In genomic region chr5:157913575-157913974, GRCh38 we compare ENCODE assay signal across 20 cellular contexts. TPM values are rescaled to one million over a fixed set of nuclear protein-coding genes. Genes with fewer than 3 reads are reported as not detected.
DNase-seq lines count a peak whose midpoint lies in the region; ATAC-seq and FAIRE-seq lines count a peak whose summit lies in the region.
"Had no signal": no experiment of that assay in that cellular context is flagged by ENCODE, and none has a peak within 500 bp of the region (broad histone marks: within the 10 kb centered on the region; RNA-seq: fewer than 3 reads in every experiment).

No MANE protein-coding gene starts in this region.

- no peaks in the 10 kb centered on the region for H3K36me3 Mint-ChIP-seq in T-helper 2 cell treated with Interferon-gamma antibody and Interleukin-4, amounts not matched to agents 5 μg/mL and 100 μg/mL, for 36 hours (ENCODE audit: low read depth)
- H3K36me3 Mint-ChIP-seq: stimulated activated effector memory CD8-positive, alpha-beta T cell treated with anti-CD3 and anti-CD28 coated beads, Interleukin-12 subunit alpha, Interleukin-12 subunit beta, amount 100 ng/mL, for 72 hours had no signal

- no peak overlapping the region for H3K4me3 Mint-ChIP-seq in T-helper 2 cell treated with Interferon-gamma antibody and Interleukin-4, amounts not matched to agents 5 μg/mL and 100 μg/mL, for 36 hours
- H3K4me3 Mint-ChIP-seq: activated CD8-positive, alpha-beta T cell treated with anti-CD3 and anti-CD28 coated beads, Interleukin-2, amount 10 ng/mL, durations not matched to agents 7 days and 5 days; stimulated activated effector memory CD8-positive, alpha-beta T cell treated with anti-CD3 and anti-CD28 coated beads, Interleukin-12 subunit alpha, Interleukin-12 subunit beta, amount 100 ng/mL, for 72 hours had no signal

- H3K27me3 Mint-ChIP-seq in T-helper 2 cell treated with Interferon-gamma antibody and Interleukin-4, amounts not matched to agents 5 μg/mL and 100 μg/mL, for 36 hours (ENCODE audit: low read depth): peaks cover 8% of the 10 kb centered on the region
- H3K27me3 Mint-ChIP-seq: IgD-negative memory B cell had no signal

- no peaks in the 10 kb centered on the region for H3K27me3 ChIP-seq in esophagus (ENCODE audit: control insufficient read depth in 1 of 2, insufficient read depth in 2 of 2, low read length in 2 of 2)
- H3K27me3 ChIP-seq in small intestine (ENCODE audit: control insufficient read depth in 2 of 2, insufficient read depth in 2 of 2, low read length in 2 of 2): no peaks in the 10 kb centered on the region
- H3K27me3 ChIP-seq: right atrium auricular region had no signal

- ATAC-seq in HG03045 (IDR thresholded peaks at IDR 0.05; ENCODE audit: unreplicated experiment) (no peak), HG02973 (IDR thresholded peaks at IDR 0.05; ENCODE audit: unreplicated experiment) (no peak)
- ATAC-seq: activated CD8-positive, alpha-beta T cell treated with anti-CD3 and anti-CD28 coated beads, Interleukin-2, amount 10 ng/mL, durations not matched to agents 7 days and 5 days; stimulated activated effector memory CD8-positive, alpha-beta T cell treated with anti-CD3 and anti-CD28 coated beads, Interleukin-12 subunit alpha, Interleukin-12 subunit beta, amount 100 ng/mL, for 72 hours had no signal

- H3K9me3 Mint-ChIP-seq in T-helper 2 cell treated with Interferon-gamma antibody and Interleukin-4, amounts not matched to agents 5 μg/mL and 100 μg/mL, for 36 hours: no peaks in the 10 kb centered on the region
- H3K9me3 Mint-ChIP-seq: IgD-negative memory B cell; stimulated activated effector memory CD8-positive, alpha-beta T cell treated with anti-CD3 and anti-CD28 coated beads, Interleukin-12 subunit alpha, Interleukin-12 subunit beta, amount 100 ng/mL, for 72 hours had no signal

- H3K36me3 ChIP-seq in esophagus (ENCODE audit: control insufficient read depth in 2 of 2, insufficient read depth in 2 of 2, low read length in 1 of 2) (no peaks in the 10 kb centered on the region), small intestine (ENCODE audit: control insufficient read depth in 2 of 2, insufficient read depth in 2 of 2, low read length in 2 of 2) (no peaks in the 10 kb centered on the region)
- H3K36me3 ChIP-seq: right atrium auricular region had no signal

- peaks cover 4 to 5% of the 10 kb centered on the region in 2 donors for H3K4me1 ChIP-seq in esophagus (ENCODE audit: control insufficient read depth in 2 of 2, insufficient read depth in 2 of 2, low read length in 1 of 2)
- H3K4me1 ChIP-seq in small intestine (ENCODE audit: control insufficient read depth in 2 of 2, insufficient read depth in 1 of 2, low read depth in 1 of 2, low read length in 1 of 2): peaks cover 10 to 16% of the 10 kb centered on the region in 2 donors

- H3K4me3 ChIP-seq in esophagus (ENCODE audit: low read depth in 1 of 2, low read length in 2 of 2) (no peak overlapping the region), small intestine (ENCODE audit: low read depth in 1 of 2, low read length in 2 of 2) (no peak overlapping the region)
- H3K4me3 ChIP-seq: right atrium auricular region had no signal

- H3K27ac ChIP-seq in esophagus (ENCODE audit: low read depth in 2 of 2, low read length in 1 of 2) (peak overlapping the region; percentile 86 to 88), small intestine (ENCODE audit: low read depth in 1 of 2, low read length in 1 of 2) (peak overlapping the region in 1 of 2 donors; percentile 57)
- H3K27ac ChIP-seq: right atrium auricular region had no signal

- DNase-seq in NCI-H1092 (lab: John Stamatoyannopoulos, UW) (peak; percentile 62), NCI-H69 (lab: John Stamatoyannopoulos, UW) (peak; percentile 97), small intestine (peak; percentile 13), NK-92 (lab: John Stamatoyannopoulos, UW; ENCODE audit: unreplicated experiment) (no peak)
- no peak for DNase-seq in T-helper 2 cell treated with Interferon-gamma antibody and Interleukin-4, amounts not matched to agents 5 μg/mL and 100 μg/mL, for 36 hours (ENCODE audit: low spot score)
- DNase-seq: activated CD8-positive, alpha-beta T cell treated with anti-CD3 and anti-CD28 coated beads, Interleukin-2, amount 10 ng/mL, durations not matched to agents 7 days and 5 days; activated effector memory CD4-positive, alpha-beta T cell treated with anti-CD3 and anti-CD28 coated beads, Interleukin-2, amount 50 U/mL, for 16 hours; C1 segment of cervical spinal cord; effector CD4-positive, alpha-beta T cell; kidney glomerular epithelial cell; NCI-H187 treated with DMSO at 0.1 percent for 48 hours; stimulated activated CD4-positive, alpha-beta T cell treated with anti-CD3 and anti-CD28 coated beads, Interleukin-4, amount 100 ng/mL, for 24 hours had no signal

- H3K27ac Mint-ChIP-seq in T-helper 2 cell treated with Interferon-gamma antibody and Interleukin-4, amounts not matched to agents 5 μg/mL and 100 μg/mL, for 36 hours: no peak overlapping the region
- H3K27ac Mint-ChIP-seq: activated CD8-positive, alpha-beta T cell treated with anti-CD3 and anti-CD28 coated beads, Interleukin-2, amount 10 ng/mL, durations not matched to agents 7 days and 5 days; IgD-negative memory B cell; stimulated activated effector memory CD8-positive, alpha-beta T cell treated with anti-CD3 and anti-CD28 coated beads, Interleukin-12 subunit alpha, Interleukin-12 subunit beta, amount 100 ng/mL, for 72 hours had no signal

- H3K9me3 ChIP-seq in esophagus (ENCODE audit: control insufficient read depth in 2 of 2, insufficient read depth in 1 of 2, low read depth in 1 of 2, low read length in 1 of 2) (no peaks in the 10 kb centered on the region), small intestine (ENCODE audit: control insufficient read depth, low read depth) (no peaks in the 10 kb centered on the region)
- H3K9me3 ChIP-seq: right atrium auricular region had no signal

- peaks cover 15% of the 10 kb centered on the region for H3K4me1 Mint-ChIP-seq in T-helper 2 cell treated with Interferon-gamma antibody and Interleukin-4, amounts not matched to agents 5 μg/mL and 100 μg/mL, for 36 hours (ENCODE audit: low read depth)

- FAIRE-seq in small intestine (lab: Jason Lieb, UNC): no peak
- FAIRE-seq: G401.6, TTC549 had no signal

- WGBS in esophagus, 2 donors: 54 to 55% methylated on average over 2 of the region's 2 CpGs
- WGBS in small intestine, 3 donors: 33 to 76% (median 58%) methylated on average over 2 of the region's 2 CpGs

RNA-seq across cellular contexts. Expression of gene CLINT1, which starts 54.6 kb away (rescaled TPM):
- 10 to 100 TPM; 59.1 to 75.2 TPM for polyA plus RNA-seq in esophagus
- 10 to 100 TPM; 37.3 to 77.7 (median 57.7) TPM for polyA plus RNA-seq in small intestine

Comparison
In these comparisons a context has a peak if more than half of its experiments do, and no peak if none do; other contexts are left out.
1. DNase-seq: peak in NCI-H1092 (single experiment), NCI-H69 (single experiment) and small intestine (single experiment); none in NK-92 (single experiment) and T-helper 2 cell treated with Interferon-gamma antibody and Interleukin-4, amounts not matched to agents 5 μg/mL and 100 μg/mL, for 36 hours (single experiment).